19 cellular contexts compared by ENCODE assay signal in the genomic region with DNA sequence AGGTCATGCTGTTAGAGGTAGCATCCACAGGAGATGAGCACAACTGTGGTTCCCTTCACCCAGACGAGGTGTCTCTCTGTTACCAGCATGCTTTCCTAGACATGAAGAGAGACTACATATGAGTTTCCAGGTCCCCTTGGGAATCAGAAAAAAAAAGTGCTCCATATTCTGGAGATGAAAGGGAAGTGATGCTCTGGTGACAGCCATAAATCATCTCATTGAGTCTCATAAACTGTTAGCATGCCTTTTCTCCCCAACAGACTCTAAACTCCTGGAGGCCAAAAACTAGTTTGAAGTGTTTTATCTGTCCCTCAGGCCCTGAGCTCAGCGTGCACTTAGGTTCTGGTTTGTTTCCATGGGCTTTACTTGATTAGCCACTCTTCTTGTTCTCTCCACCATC.
"Had no signal": no experiment of that assay in that cellular context is flagged by ENCODE, and none has a peak within 500 bp of the region (broad histone marks: within the 10 kb centered on the region; RNA-seq: fewer than 3 reads in every experiment).

No MANE protein-coding gene starts in this region.

- H3K27ac Mint-ChIP-seq: T-cell; T-helper 1 cell treated with Interleukin-12 subunit alpha and Interleukin-12 subunit beta and Interleukin-4 antibody, amounts not matched to agents 30 μg/mL and 1 μg/mL, for 36 hours had no signal

- H3K27me3 Mint-ChIP-seq: T-cell had no signal

- DNase-seq: IMR-90, Kasumi-1, MM.1S, NCI-H1048, NCI-H146, NCI-H1694 treated with DMSO at 0.1 percent for 48 hours, NCI-H1930, NCI-H2081, NCI-H2227 treated with DMSO at 0.1 percent for 48 hours, NCI-H524, NCI-H526 treated with DMSO at 0.1 percent for 48 hours, NCI-H774, SHP77, SK-N-SH, SW 1271, T-cell had no signal

- H3K4me1 Mint-ChIP-seq: T-cell had no signal

- H3K4me3 Mint-ChIP-seq: T-cell; T-helper 1 cell treated with Interleukin-12 subunit alpha and Interleukin-12 subunit beta and Interleukin-4 antibody, amounts not matched to agents 30 μg/mL and 1 μg/mL, for 36 hours had no signal

- ATAC-seq: HepG2, Panc1, T-cell had no signal

- H3K9me3 Mint-ChIP-seq: T-cell; T-helper 1 cell treated with Interleukin-12 subunit alpha and Interleukin-12 subunit beta and Interleukin-4 antibody, amounts not matched to agents 30 μg/mL and 1 μg/mL, for 36 hours had no signal
